Comparison of ENCODE assay signal across 8 cellular contexts in genomic region chr16:85235988-85236831, GRCh38.
A peak's percentile ranks its signal among the peaks of the same experiment; 100 is the strongest.
DNase-seq lines count a peak whose midpoint lies in the region; ATAC-seq and TF ChIP-seq lines count a peak whose summit lies in the region.

No MANE protein-coding gene starts in this region.

- H3K4me1 Mint-ChIP-seq in activated naive CD8-positive, alpha-beta T cell treated with anti-CD3 and anti-CD28 coated beads for 36 hours, result no peaks in the 10 kb centered on the region

- H3K9me3 Mint-ChIP-seq in activated naive CD8-positive, alpha-beta T cell treated with anti-CD3 and anti-CD28 coated beads for 36 hours, result no peaks in the 10 kb centered on the region

- no peaks in the 10 kb centered on the region for H3K36me3 Mint-ChIP-seq in activated naive CD8-positive, alpha-beta T cell treated with anti-CD3 and anti-CD28 coated beads for 36 hours

- no peaks in the 10 kb centered on the region for H3K36me3 ChIP-seq in thyroid gland

- no peak overlapping the region for H3K27ac Mint-ChIP-seq in activated naive CD8-positive, alpha-beta T cell treated with anti-CD3 and anti-CD28 coated beads for 36 hours

- intact Hi-C loops in thyroid gland (cut with DNase I), result no loop called here

- peak; percentile 48 for ATAC-seq in GM21423 (IDR thresholded peaks at IDR 0.05; ENCODE audit: unreplicated experiment)
- no peak for ATAC-seq in GM19035 (IDR thresholded peaks at IDR 0.05; ENCODE audit: unreplicated experiment)
- no peak for ATAC-seq in GM18502 (IDR thresholded peaks at IDR 0.05; ENCODE audit: poor library complexity, unreplicated experiment)

- no peak for DNase-seq in activated naive CD8-positive, alpha-beta T cell treated with anti-CD3 and anti-CD28 coated beads for 36 hours
- peak; percentile 45 for DNase-seq in iris pigment epithelial cell (ENCODE audit: low read depth)
- DNase-seq in thyroid gland, result peak; percentile 52 to 56
- no peak for DNase-seq in NCI-H1930 (lab: John Stamatoyannopoulos, UW)
- DNase-seq in mesenteric fat pad (ENCODE audit: low spot score), result no peak

- peak overlapping the region in 1 of 3 donors; percentile 56 for H3K27ac ChIP-seq in thyroid gland

- H3K4me3 Mint-ChIP-seq in activated naive CD8-positive, alpha-beta T cell treated with anti-CD3 and anti-CD28 coated beads for 36 hours, result peak overlapping the region; percentile 18

- peaks cover 14 to 45% of the 10 kb centered on the region in 2 donors for H3K4me1 ChIP-seq in thyroid gland

- no peaks in the 10 kb centered on the region for H3K27me3 ChIP-seq in thyroid gland

- TF ChIP-seq POLR2A in thyroid gland (IDR thresholded peaks at IDR 0.05), result no peak

- H3K27me3 Mint-ChIP-seq in activated naive CD8-positive, alpha-beta T cell treated with anti-CD3 and anti-CD28 coated beads for 36 hours, result peaks cover 37% of the 10 kb centered on the region

- H3K4me3 ChIP-seq in thyroid gland (replicated peaks in 1 of 3), result peak overlapping the region in 1 of 3 donors; percentile 35

- WGBS in thyroid gland, 2 donors, result 45 to 55% methylated on average over 6 to 10 of the region's 20 CpGs

- TF ChIP-seq CTCF in thyroid gland (IDR thresholded peaks at IDR 0.05), result no peak

- no peaks in the 10 kb centered on the region for H3K9me3 ChIP-seq in thyroid gland

Comparison
In these comparisons a context has a peak if more than half of its experiments do, and no peak if none do; other contexts are left out.
1. DNase-seq: peak in iris pigment epithelial cell (single experiment) and thyroid gland (2 of 2); none in activated naive CD8-positive, alpha-beta T cell treated with anti-CD3 and anti-CD28 coated beads for 36 hours (single experiment), NCI-H1930 (0 of 2) and mesenteric fat pad (single experiment).